In genomic region chr1:40872266-40872665, GRCh38 we compare ENCODE assay signal across 20 cellular contexts.
"Had no signal": no experiment of that assay in that cellular context is flagged by ENCODE, and none has a peak within 500 bp of the region (broad histone marks: within the 10 kb centered on the region; RNA-seq: fewer than 3 reads in every experiment).

No MANE protein-coding gene starts in this region.

- H3K36me3 Mint-ChIP-seq: brain; immature natural killer cell; stimulated activated effector memory CD8-positive, alpha-beta T cell treated with anti-CD3 and anti-CD28 coated beads, Interleukin-12 subunit alpha, Interleukin-12 subunit beta, amount 100 ng/mL, for 72 hours had no signal

- H3K9me3 ChIP-seq: gastrocnemius medialis, thyroid gland had no signal

- H3K4me3 Mint-ChIP-seq: activated CD4-positive, alpha-beta memory T cell treated with anti-CD3 and anti-CD28 coated beads, Interleukin-2, amount 10 ng/mL, durations not matched to agents 7 days and 5 days; activated CD4-positive, alpha-beta T cell treated with anti-CD3 and anti-CD28 coated beads for 36 hours; activated naive CD8-positive, alpha-beta T cell; activated T-cell treated with anti-CD3 and anti-CD28 coated beads, Interleukin-2, amount 50 U/mL, for 24 hours; brain; central memory CD8-positive, alpha-beta T cell; dendritic cell treated with granulocyte-macrophage colony-stimulating factor and Interleukin-4, amounts not matched to agents 40 ng/mL and 50 ng/mL, for 4 days; effector memory CD8-positive, alpha-beta T cell; immature natural killer cell; stimulated activated effector memory CD8-positive, alpha-beta T cell treated with anti-CD3 and anti-CD28 coated beads, Interleukin-12 subunit alpha, Interleukin-12 subunit beta, amount 100 ng/mL, for 72 hours; T-helper 1 cell treated with Interleukin-12 subunit alpha and Interleukin-12 subunit beta and Interleukin-4 antibody, amounts not matched to agents 30 μg/mL and 1 μg/mL, for 36 hours had no signal

- H3K9me3 Mint-ChIP-seq: central memory CD8-positive, alpha-beta T cell; effector memory CD8-positive, alpha-beta T cell; immature natural killer cell had no signal

- H3K27me3 ChIP-seq: gastrocnemius medialis, heart left ventricle, thyroid gland had no signal

- H3K27me3 Mint-ChIP-seq: activated CD4-positive, alpha-beta memory T cell treated with anti-CD3 and anti-CD28 coated beads, Interleukin-2, amount 10 ng/mL, durations not matched to agents 7 days and 5 days; activated CD4-positive, alpha-beta T cell treated with anti-CD3 and anti-CD28 coated beads for 36 hours; activated T-cell treated with anti-CD3 and anti-CD28 coated beads, Interleukin-2, amount 50 U/mL, for 24 hours; central memory CD8-positive, alpha-beta T cell; effector memory CD8-positive, alpha-beta T cell had no signal

- ATAC-seq: activated CD4-positive, alpha-beta T cell treated with anti-CD3 and anti-CD28 coated beads for 36 hours; effector memory CD8-positive, alpha-beta T cell; gastrocnemius medialis; heart left ventricle; lower lobe of right lung; stimulated activated effector memory CD8-positive, alpha-beta T cell treated with anti-CD3 and anti-CD28 coated beads, Interleukin-12 subunit alpha, Interleukin-12 subunit beta, amount 100 ng/mL, for 72 hours had no signal

- H3K27ac Mint-ChIP-seq: activated CD4-positive, alpha-beta memory T cell treated with anti-CD3 and anti-CD28 coated beads, Interleukin-2, amount 10 ng/mL, durations not matched to agents 7 days and 5 days; activated CD4-positive, alpha-beta T cell treated with anti-CD3 and anti-CD28 coated beads for 36 hours; activated naive CD8-positive, alpha-beta T cell; activated T-cell treated with anti-CD3 and anti-CD28 coated beads, Interleukin-2, amount 50 U/mL, for 24 hours; brain; dendritic cell treated with granulocyte-macrophage colony-stimulating factor and Interleukin-4, amounts not matched to agents 40 ng/mL and 50 ng/mL, for 4 days; immature natural killer cell; stimulated activated effector memory CD8-positive, alpha-beta T cell treated with anti-CD3 and anti-CD28 coated beads, Interleukin-12 subunit alpha, Interleukin-12 subunit beta, amount 100 ng/mL, for 72 hours; T-helper 1 cell treated with Interleukin-12 subunit alpha and Interleukin-12 subunit beta and Interleukin-4 antibody, amounts not matched to agents 30 μg/mL and 1 μg/mL, for 36 hours had no signal

- H3K4me3 ChIP-seq: gastrocnemius medialis, heart left ventricle, lower lobe of right lung, thyroid gland had no signal

- DNase-seq: activated CD4-positive, alpha-beta memory T cell treated with anti-CD3 and anti-CD28 coated beads, Interleukin-2, amount 10 ng/mL, durations not matched to agents 7 days and 5 days; activated CD4-positive, alpha-beta T cell treated with anti-CD3 and anti-CD28 coated beads for 36 hours; activated effector memory CD4-positive, alpha-beta T cell treated with anti-CD3 and anti-CD28 coated beads, Interleukin-2, amount 50 U/mL, for 16 hours; activated T-cell treated with anti-CD3 and anti-CD28 coated beads, Interleukin-2, amount 50 U/mL, for 24 hours; amygdala; effector memory CD8-positive, alpha-beta T cell; gastrocnemius medialis; heart left ventricle; immature natural killer cell; lower lobe of right lung; midbrain; retina; thyroid gland; WERI-Rb-1 had no signal

- H3K27ac ChIP-seq: gastrocnemius medialis, heart left ventricle, lower lobe of right lung, thyroid gland, WERI-Rb-1 had no signal

- H3K4me1 Mint-ChIP-seq: brain had no signal

- H3K36me3 ChIP-seq: gastrocnemius medialis, heart left ventricle, lower lobe of right lung, thyroid gland, WERI-Rb-1 had no signal
